In genomic region chr1:199083680-199084079, GRCh38 we compare ENCODE assay signal across 11 cellular contexts.
DNase-seq lines count a peak whose midpoint lies in the region; ATAC-seq and TF ChIP-seq lines count a peak whose summit lies in the region.
"Had no signal": no experiment of that assay in that cellular context is flagged by ENCODE, and none has a peak within 500 bp of the region (broad histone marks: within the 10 kb centered on the region; RNA-seq: fewer than 3 reads in every experiment).

No MANE protein-coding gene starts in this region.

- no peak overlapping the region for H3K4me3 ChIP-seq in smooth muscle cell
- H3K4me3 ChIP-seq: colonic mucosa, spleen had no signal

- no peaks in the 10 kb centered on the region for H3K36me3 ChIP-seq in smooth muscle cell (ENCODE audit: low read depth)
- H3K36me3 ChIP-seq: colonic mucosa, spleen had no signal

- H3K27ac ChIP-seq in angular gyrus (ENCODE audit: low read depth, low read length) (peak overlapping the region; percentile 98), smooth muscle cell (ENCODE audit: low read depth) (peak overlapping the region; percentile 97)
- H3K27ac ChIP-seq: colonic mucosa, epithelial cell of prostate, spleen had no signal

- H4K20me1 ChIP-seq in smooth muscle cell (ENCODE audit: low read depth), result no peaks in the 10 kb centered on the region

- H3K4me1 ChIP-seq in smooth muscle cell (ENCODE audit: low read depth), result peaks cover 16% of the 10 kb centered on the region
- H3K4me1 ChIP-seq: colonic mucosa had no signal

- peak overlapping the region; percentile 82 for H3K4me2 ChIP-seq in smooth muscle cell

- TF ChIP-seq CTCF in smooth muscle cell (IDR thresholded peaks at IDR 0.05; ENCODE audit: borderline replicate concordance, insufficient read depth, poor library complexity, severe bottlenecking), result no peak

- peaks cover 21% of the 10 kb centered on the region for H3F3A ChIP-seq in smooth muscle cell (ENCODE audit: low read depth)

- no peaks in the 10 kb centered on the region for H3K27me3 ChIP-seq in smooth muscle cell (ENCODE audit: low read depth)
- H3K27me3 ChIP-seq: colonic mucosa, spleen had no signal

- H3K9me3 ChIP-seq in smooth muscle cell (replicated peaks; ENCODE audit: low read depth), result no peaks in the 10 kb centered on the region
- H3K9me3 ChIP-seq: colonic mucosa, spleen had no signal

- no peaks in the 10 kb centered on the region for H3K79me2 ChIP-seq in smooth muscle cell (ENCODE audit: low read depth)

- DNase-seq in GM04504 (ENCODE audit: low read depth) (peak; percentile 10), foreskin melanocyte (peak; percentile 82), smooth muscle cell (lab: John Stamatoyannopoulos, UW; ENCODE audit: unreplicated experiment) (no peak), GM19240 (ENCODE audit: insufficient read length, low spot score) (no peak), kidney glomerular epithelial cell (lab: John Stamatoyannopoulos, UW) (no peak), cerebellar cortex (ENCODE audit: low spot score) (no peak)
- DNase-seq: colonic mucosa, spleen had no signal

- H2AFZ ChIP-seq in smooth muscle cell (ENCODE audit: low read depth), result no peak overlapping the region

- ATAC-seq in GM21737 (IDR thresholded peaks at IDR 0.05; ENCODE audit: unreplicated experiment), result no peak

- peak overlapping the region; percentile 61 for H3K9ac ChIP-seq in smooth muscle cell (ENCODE audit: low read depth)

Comparison
In these comparisons a context has a peak if more than half of its experiments do, and no peak if none do; other contexts are left out.
1. DNase-seq: peak in GM04504 (single experiment) and foreskin melanocyte (single experiment); none in smooth muscle cell (single experiment), GM19240 (single experiment), kidney glomerular epithelial cell (single experiment) and cerebellar cortex (single experiment).